Comparison of ENCODE assay signal across 9 cellular contexts in the genomic region with DNA sequence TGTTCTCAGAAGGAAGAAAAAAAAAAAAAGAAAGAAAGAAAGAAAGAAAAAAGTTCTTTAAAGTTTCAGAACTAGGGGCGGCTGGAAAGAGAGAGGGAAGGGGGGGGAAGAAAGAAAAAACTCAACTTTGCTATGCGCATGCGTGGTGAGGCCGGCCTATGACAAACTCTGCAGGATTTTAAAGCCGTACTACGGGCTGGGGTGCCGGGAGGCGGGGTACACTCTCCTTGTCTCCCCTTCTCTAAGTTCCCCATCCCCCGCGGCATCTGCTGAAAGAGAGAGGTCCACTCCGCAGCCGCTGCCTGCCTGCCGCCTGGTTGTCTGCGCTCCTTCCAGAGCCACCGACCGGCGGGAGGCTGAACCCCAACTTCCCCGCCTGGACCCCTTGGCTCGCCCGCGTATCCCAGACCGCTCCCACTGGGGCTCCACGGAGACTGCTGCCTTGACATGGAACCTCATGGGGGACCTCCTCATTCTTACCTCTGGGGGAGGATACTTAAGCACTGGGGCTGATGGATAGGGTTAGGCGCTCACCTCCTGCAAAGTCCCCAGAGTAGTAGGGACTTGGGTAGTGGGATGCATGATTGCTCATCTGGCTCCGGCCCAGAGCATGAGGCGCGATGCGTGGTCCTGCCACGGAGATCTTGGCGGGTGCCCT. TPM values are rescaled to one million over a fixed set of nuclear protein-coding genes. Genes with fewer than 3 reads are reported as not detected.
A peak's percentile ranks its signal among the peaks of the same experiment; 100 is the strongest.
DNase-seq lines count a peak whose midpoint lies in the region; ATAC-seq and TF ChIP-seq lines count a peak whose summit lies in the region.
"Had no signal": no experiment of that assay in that cellular context is flagged by ENCODE, and none has a peak within 500 bp of the region (broad histone marks: within the 10 kb centered on the region; RNA-seq: fewer than 3 reads in every experiment).

No MANE protein-coding gene starts in this region.

- intact Hi-C loops in left ventricle myocardium inferior (cut with micrococcal nuclease) (loop anchor here (5.0 kb wide), 1 partner anchor 259 kb away; no protein-coding TSS in a partner anchor), prostate gland (cut with DNase I) (loop anchor here (5.0 to 10.0 kb wide), 8 partner anchors 84 to 1364 kb away; partner anchors contain the start of gene CACNA2D3)

- H3K4me1 ChIP-seq in left ventricle myocardium inferior = peaks cover 47% of the 10 kb centered on the region
- peaks cover 3% of the 10 kb centered on the region for H3K4me1 ChIP-seq in prostate gland (replicated peaks)

- 3% methylated on average over 27 of the region's 30 CpGs for WGBS in prostate gland

- H3K36me3 ChIP-seq in left ventricle myocardium inferior = no peaks in the 10 kb centered on the region
- no peaks in the 10 kb centered on the region for H3K36me3 ChIP-seq in prostate gland

- H3K4me3 ChIP-seq in left ventricle myocardium inferior (peak overlapping the region; percentile 78), prostate gland (peak overlapping the region; percentile 58 to 61)

- H3K27me3 ChIP-seq in left ventricle myocardium inferior (ENCODE audit: low read depth) (peaks cover 94% of the 10 kb centered on the region), prostate gland (replicated peaks; ENCODE audit: insufficient read depth) (peaks cover 2% of the 10 kb centered on the region)

- no peak for ATAC-seq in HG02852 (IDR thresholded peaks at IDR 0.05; ENCODE audit: unreplicated experiment)
- no peak for ATAC-seq in HG03378 (IDR thresholded peaks at IDR 0.05; ENCODE audit: unreplicated experiment)
- no peak for ATAC-seq in HG03025 (IDR thresholded peaks at IDR 0.05; ENCODE audit: low FRiP score, unreplicated experiment)

- no peaks in the 10 kb centered on the region for H3K9me3 ChIP-seq in left ventricle myocardium inferior (replicated peaks)
- no peaks in the 10 kb centered on the region for H3K9me3 ChIP-seq in prostate gland

- DNase-seq in EH (ENCODE audit: low read depth) = peak; percentile 92
- DNase-seq in HT1080 (ENCODE audit: low read depth) = peak; percentile 58
- DNase-seq in amniotic epithelial cell (ENCODE audit: low read depth) = peak; percentile 90
- DNase-seq in left ventricle myocardium inferior = peak; percentile 49
- peak; percentile 53 for DNase-seq in prostate gland (ENCODE audit: low spot score)

- peak overlapping the region; percentile 74 for H3K27ac ChIP-seq in left ventricle myocardium inferior (replicated peaks)
- peak overlapping the region; percentile 64 to 67 for H3K27ac ChIP-seq in prostate gland

- peak; percentile 18 for TF ChIP-seq POLR2A in prostate gland (IDR thresholded peaks at IDR 0.05)

- TF ChIP-seq CTCF in left ventricle myocardium inferior (IDR thresholded peaks at IDR 0.05; ENCODE audit: borderline replicate concordance) (no peak), prostate gland (IDR thresholded peaks at IDR 0.05) (no peak)

RNA-seq across cellular contexts. Expression of gene WNT5A, which starts 1.4 kb away (rescaled TPM):
- 5.8 and 9.9 TPM in 2 replicates for total RNA-seq in HT1080 (2014; rRNA removed; shearing (Covaris generic))
- 15.3 and 21.6 TPM in 2 replicates for polyA plus RNA-seq in HT1080 (2015; cell fraction: cytosol; rRNA removed)
- 45.6 and 49.0 TPM in 2 replicates for polyA plus RNA-seq in HT1080 (2015; cell fraction: nucleus; rRNA removed)
- total RNA-seq in left ventricle myocardium inferior (3.8 TPM), prostate gland (10 to 100 TPM in 1 of 2 donors, 1 to 10 TPM in 1; 9.5 to 14.3 TPM)
- total RNA-seq: T-helper 2 cell treated with Interferon-gamma antibody and Interleukin-4, amounts not matched to agents 100 ng/mL and 5 ng/mL, for 36 hours had no signal
